Comparison of ENCODE assay signal across 8 cellular contexts in the genomic region with DNA sequence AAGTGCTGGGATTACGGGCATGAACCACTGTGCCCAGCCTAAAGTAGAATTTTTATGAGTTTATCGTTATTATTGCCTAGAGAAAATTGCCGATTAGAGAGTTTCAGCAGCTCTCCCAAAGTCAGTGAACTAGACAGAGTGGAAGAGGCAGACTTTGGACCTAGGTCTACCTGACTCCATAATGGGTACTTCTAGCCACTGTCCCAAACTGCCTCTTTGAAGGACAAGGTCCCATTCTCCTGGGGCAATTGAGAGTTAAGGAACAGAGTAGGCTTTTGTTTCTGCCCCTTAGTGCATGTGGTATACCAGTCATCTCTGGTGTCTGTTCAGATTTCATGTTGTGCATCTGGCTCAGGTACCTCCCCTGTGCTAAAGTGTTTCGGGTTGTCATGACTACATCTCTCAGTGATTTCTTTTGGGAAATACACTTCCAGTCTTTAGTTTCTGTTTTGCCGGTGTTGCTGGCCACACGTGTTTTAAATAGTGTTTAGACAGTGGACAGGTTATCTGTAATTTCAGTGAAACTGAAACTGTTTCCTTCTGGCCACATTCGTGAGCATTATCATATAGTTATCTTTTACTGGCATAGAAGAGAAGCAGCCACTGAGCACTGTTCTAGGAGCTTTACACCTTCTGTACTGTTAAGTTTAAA. TPM values are rescaled to one million over a fixed set of nuclear protein-coding genes. Genes with fewer than 3 reads are reported as not detected.
A peak's percentile ranks its signal among the peaks of the same experiment; 100 is the strongest.
DNase-seq lines count a peak whose midpoint lies in the region; ATAC-seq and TF ChIP-seq lines count a peak whose summit lies in the region.

No MANE protein-coding gene starts in this region.

- TF ChIP-seq CTCF in GM13976 (IDR thresholded peaks at IDR 0.05; ENCODE audit: borderline replicate concordance, control extremely low read depth, extremely low read depth, insufficient read depth, missing control alignments) (no peak), fibroblast of villous mesenchyme (IDR thresholded peaks at IDR 0.05; ENCODE audit: insufficient read depth, low read depth, low read length) (no peak), WTC11 (IDR thresholded peaks at IDR 0.05) (no peak)

- H3K36me3 Mint-ChIP-seq in WTC11: no peaks in the 10 kb centered on the region
- no peaks in the 10 kb centered on the region for H3K36me3 Mint-ChIP-seq in activated T-cell treated with anti-CD3 and anti-CD28 coated beads, Interleukin-2, amount 50 U/mL, for 4 hours (ENCODE audit: insufficient read depth)

- CTCF ChIA-PET in WTC11 (lab: Charles Lee): no interaction called here

- no peak overlapping the region for H3K4me3 Mint-ChIP-seq in WTC11
- H3K4me3 Mint-ChIP-seq in activated T-cell treated with anti-CD3 and anti-CD28 coated beads, Interleukin-2, amount 50 U/mL, for 4 hours: no peak overlapping the region

- in situ Hi-C loops in GM13976 (cut with MboI; ENCODE audit: low sequenced_read_pairs, unreplicated experiment): no loop called here

- DNase-seq in GM13976 (ENCODE audit: low spot score): peak; percentile 63
- DNase-seq in HuH-7 (ENCODE audit: low spot score): peak; percentile 17
- DNase-seq in fibroblast of villous mesenchyme (ENCODE audit: low read depth): peak; percentile 42
- DNase-seq in WTC11 (ENCODE audit: low spot score): no peak
- no peak for DNase-seq in stimulated activated naive CD4-positive, alpha-beta T cell treated with Interleukin-2 at 50 U/mL for 16 hours (lab: John Stamatoyannopoulos, UW)
- DNase-seq in activated T-cell treated with anti-CD3 and anti-CD28 coated beads, Interleukin-2, amount 50 U/mL, for 4 hours: no peak
- DNase-seq in NCI-H1694 treated with DMSO at 0.1 percent for 48 hours (lab: John Stamatoyannopoulos, UW): no peak

- POLR2A ChIA-PET in WTC11 (lab: Charles Lee): no interaction called here

- peaks cover 3% of the 10 kb centered on the region; the same call in 1 of the 2 replicates for H3K9me3 Mint-ChIP-seq in WTC11
- no peaks in the 10 kb centered on the region for H3K9me3 Mint-ChIP-seq in activated T-cell treated with anti-CD3 and anti-CD28 coated beads, Interleukin-2, amount 50 U/mL, for 4 hours

- H3K27me3 Mint-ChIP-seq in WTC11 (ENCODE audit: low read depth): peaks cover 23% of the 10 kb centered on the region
- no peaks in the 10 kb centered on the region for H3K27me3 Mint-ChIP-seq in activated T-cell treated with anti-CD3 and anti-CD28 coated beads, Interleukin-2, amount 50 U/mL, for 4 hours (ENCODE audit: low read depth)

- H3K27ac Mint-ChIP-seq in WTC11: no peak overlapping the region

- no peaks in the 10 kb centered on the region for H3K4me1 Mint-ChIP-seq in WTC11
- peaks cover 5% of the 10 kb centered on the region for H3K4me1 Mint-ChIP-seq in activated T-cell treated with anti-CD3 and anti-CD28 coated beads, Interleukin-2, amount 50 U/mL, for 4 hours (ENCODE audit: low read depth)

- ATAC-seq in GM21526 (IDR thresholded peaks at IDR 0.05; ENCODE audit: low FRiP score, unreplicated experiment): peak; percentile 97
- no peak for ATAC-seq in WTC11
- no peak for ATAC-seq in activated T-cell treated with anti-CD3 and anti-CD28 coated beads, Interleukin-2, amount 50 U/mL, for 4 hours

- peak overlapping the region; percentile 0 for H3K4me3 ChIP-seq in fibroblast of villous mesenchyme (ENCODE audit: low read depth, low read length)

TF ChIP-seq in WTC11, 78 proteins besides CTCF, POLR2A, EP300 and RAD21:
- TF ChIP-seq HMGA2 (CRISPR knock-in tag; IDR thresholded peaks at IDR 0.05): no peak
- TF ChIP-seq, protein P1, sequence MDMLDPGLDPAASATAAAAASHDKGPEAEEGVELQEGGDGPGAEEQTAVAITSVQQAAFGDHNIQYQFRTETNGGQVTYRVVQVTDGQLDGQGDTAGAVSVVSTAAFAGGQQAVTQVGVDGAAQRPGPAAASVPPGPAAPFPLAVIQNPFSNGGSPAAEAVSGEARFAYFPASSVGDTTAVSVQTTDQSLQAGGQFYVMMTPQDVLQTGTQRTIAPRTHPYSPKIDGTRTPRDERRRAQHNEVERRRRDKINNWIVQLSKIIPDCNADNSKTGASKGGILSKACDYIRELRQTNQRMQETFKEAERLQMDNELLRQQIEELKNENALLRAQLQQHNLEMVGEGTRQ (CRISPR knock-in tag; IDR thresholded peaks at IDR 0.05): no peak
- no peak for TF ChIP-seq ZNF232 (CRISPR knock-in tag; IDR thresholded peaks at IDR 0.05)
- TF ChIP-seq ZNF121 (CRISPR knock-in tag; IDR thresholded peaks at IDR 0.05): no peak
- no peak for TF ChIP-seq NR2C2 (CRISPR knock-in tag; IDR thresholded peaks at IDR 0.05)
- no peak for TF ChIP-seq NR1H2 (CRISPR knock-in tag; IDR thresholded peaks at IDR 0.05)
- no peak for TF ChIP-seq CBFB (CRISPR knock-in tag; IDR thresholded peaks at IDR 0.05; ENCODE audit: low read depth)
- TF ChIP-seq MXD4 (CRISPR knock-in tag; IDR thresholded peaks at IDR 0.05; ENCODE audit: borderline replicate concordance): no peak
- no peak for TF ChIP-seq ETV6 (CRISPR knock-in tag; IDR thresholded peaks at IDR 0.05)

RNA-seq across cellular contexts. Expression of a gene that starts 4.7 kb away (rescaled TPM):
- total RNA-seq in fibroblast of villous mesenchyme (under 0.01 TPM in 2 replicates), WTC11 (2021) (0.04 TPM in 1 of 3 replicates, not detected in the others)
- under 1 TPM; 0.03 to 0.11 (median 0.05) TPM for total RNA-seq in activated T-cell treated with anti-CD3 and anti-CD28 coated beads, Interleukin-2, amount 50 U/mL, for 4 hours

RNA-seq across cellular contexts. Expression of a gene that starts 52.5 kb away (rescaled TPM):
- total RNA-seq in fibroblast of villous mesenchyme (under 0.01 TPM in 1 of 2 replicates, not detected in the other), WTC11 (2021) (0.33 to 0.46 TPM (median 0.44 TPM) in 3 replicates)
- under 1 TPM; 0.14 to 0.23 (median 0.16) TPM for total RNA-seq in activated T-cell treated with anti-CD3 and anti-CD28 coated beads, Interleukin-2, amount 50 U/mL, for 4 hours

Comparison
In these comparisons a context has a peak if more than half of its experiments do, and no peak if none do; other contexts are left out.
1. DNase-seq: peak in GM13976 (single experiment), HuH-7 (single experiment) and fibroblast of villous mesenchyme (single experiment); none in WTC11 (single experiment), stimulated activated naive CD4-positive, alpha-beta T cell treated with Interleukin-2 at 50 U/mL for 16 hours (single experiment), activated T-cell treated with anti-CD3 and anti-CD28 coated beads, Interleukin-2, amount 50 U/mL, for 4 hours (single experiment) and NCI-H1694 treated with DMSO at 0.1 percent for 48 hours (single experiment).